Comparison of ENCODE assay signal across 4 cellular contexts in genomic region chr5:14920121-14920520, GRCh38.
TF ChIP-seq lines count a peak whose summit lies in the region.

No MANE protein-coding gene starts in this region.

TF ChIP-seq in SK-N-SH, 30 proteins besides CTCF, POLR2A, EP300 and RAD21 (continues in another document):
- TF ChIP-seq RCOR1 (IDR thresholded peaks at IDR 0.05; ENCODE audit: low read length) (no peak), TEAD4 (IDR thresholded peaks at IDR 0.05; ENCODE audit: borderline replicate concordance, insufficient read depth) (no peak), CHD2 (IDR thresholded peaks at IDR 0.05; ENCODE audit: low read length, partially characterized antibody) (no peak), SMC3 (IDR thresholded peaks at IDR 0.05; ENCODE audit: low read depth, low read length) (no peak), NFIC (IDR thresholded peaks at IDR 0.05; ENCODE audit: borderline replicate concordance) (no peak), REST (IDR thresholded peaks at IDR 0.05; ENCODE audit: low read depth, low read length) (no peak), MXI1 (IDR thresholded peaks at IDR 0.05; ENCODE audit: low read depth, low read length) (no peak), RXRA (IDR thresholded peaks at IDR 0.05; ENCODE audit: borderline replicate concordance, low read depth) (no peak), PBX3 (IDR thresholded peaks at IDR 0.05) (no peak), SIN3A (IDR thresholded peaks at IDR 0.05; ENCODE audit: borderline replicate concordance, low read depth, low read length) (no peak)

TF ChIP-seq in SK-N-SH treated with all-trans-retinoic acid at 6 μM for 48 hours, 23 proteins besides CTCF, POLR2A, EP300 and RAD21 (continues in another document):
- TF ChIP-seq POU6F1 (CRISPR knock-in tag; IDR thresholded peaks at IDR 0.05; ENCODE audit: borderline replicate concordance, low read depth) (no peak), PATZ1 (CRISPR knock-in tag; IDR thresholded peaks at IDR 0.05; ENCODE audit: borderline replicate concordance) (no peak), TOX (CRISPR knock-in tag; IDR thresholded peaks at IDR 0.05; ENCODE audit: borderline replicate concordance) (no peak), SNAI2 (CRISPR knock-in tag; IDR thresholded peaks at IDR 0.05) (no peak), ZFP3 (CRISPR knock-in tag; IDR thresholded peaks at IDR 0.05) (no peak), ZNF8 (CRISPR knock-in tag; IDR thresholded peaks at IDR 0.05) (no peak), ZNF70 (CRISPR knock-in tag; IDR thresholded peaks at IDR 0.05) (no peak), ZC3H10 (CRISPR knock-in tag; IDR thresholded peaks at IDR 0.05) (no peak), CSDC2 (CRISPR knock-in tag; IDR thresholded peaks at IDR 0.05) (no peak), RARB (CRISPR knock-in tag; IDR thresholded peaks at IDR 0.05) (no peak), ESRRG (CRISPR knock-in tag; IDR thresholded peaks at IDR 0.05) (no peak)

TF ChIP-seq in IMR-90, 13 proteins besides CTCF, POLR2A, EP300 and RAD21:
- TF ChIP-seq, protein P1, sequence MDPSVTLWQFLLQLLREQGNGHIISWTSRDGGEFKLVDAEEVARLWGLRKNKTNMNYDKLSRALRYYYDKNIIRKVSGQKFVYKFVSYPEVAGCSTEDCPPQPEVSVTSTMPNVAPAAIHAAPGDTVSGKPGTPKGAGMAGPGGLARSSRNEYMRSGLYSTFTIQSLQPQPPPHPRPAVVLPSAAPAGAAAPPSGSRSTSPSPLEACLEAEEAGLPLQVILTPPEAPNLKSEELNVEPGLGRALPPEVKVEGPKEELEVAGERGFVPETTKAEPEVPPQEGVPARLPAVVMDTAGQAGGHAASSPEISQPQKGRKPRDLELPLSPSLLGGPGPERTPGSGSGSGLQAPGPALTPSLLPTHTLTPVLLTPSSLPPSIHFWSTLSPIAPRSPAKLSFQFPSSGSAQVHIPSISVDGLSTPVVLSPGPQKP (IDR thresholded peaks at IDR 0.05; ENCODE audit: borderline replicate concordance, low read depth, low read length): no peak
- TF ChIP-seq MAZ (IDR thresholded peaks at IDR 0.05; ENCODE audit: borderline replicate concordance, low read depth, low read length) (no peak), SMC3 (IDR thresholded peaks at IDR 0.05; ENCODE audit: low read depth, low read length) (no peak), FOS (IDR thresholded peaks at IDR 0.05; ENCODE audit: low read depth, low read length) (no peak), CHD1 (IDR thresholded peaks at IDR 0.05; ENCODE audit: low read depth, low read length) (no peak), RCOR1 (IDR thresholded peaks at IDR 0.05; ENCODE audit: insufficient replicate concordance, low read length) (no peak), NFE2L2 (IDR thresholded peaks at IDR 0.05; ENCODE audit: low read depth, low read length) (no peak), MXI1 (IDR thresholded peaks at IDR 0.05; ENCODE audit: borderline replicate concordance, low read depth, low read length) (no peak), MAFK (IDR thresholded peaks at IDR 0.05; ENCODE audit: low read depth, low read length) (no peak), USF2 (IDR thresholded peaks at IDR 0.05; ENCODE audit: low read depth, low read length) (no peak), BHLHE40 (IDR thresholded peaks at IDR 0.05; ENCODE audit: low read depth, low read length) (no peak), RFX5 (IDR thresholded peaks at IDR 0.05; ENCODE audit: low read depth, low read length) (no peak), CEBPB (IDR thresholded peaks at IDR 0.05; ENCODE audit: low read depth, low read length) (no peak)

TF ChIP-seq in GM12891, 5 proteins besides CTCF, POLR2A, EP300 and RAD21:
- TF ChIP-seq SPI1 (IDR thresholded peaks at IDR 0.05; ENCODE audit: low read depth, low read length): no peak
- TF ChIP-seq TAF1 (IDR thresholded peaks at IDR 0.05; ENCODE audit: low read depth, low read length): no peak
- TF ChIP-seq POLR2AphosphoS5 (IDR thresholded peaks at IDR 0.05; ENCODE audit: low read depth, low read length): no peak
- TF ChIP-seq PAX5 (IDR thresholded peaks at IDR 0.05; ENCODE audit: insufficient read depth, low read length, severe bottlenecking): no peak
- no peak for TF ChIP-seq POU2F2 (IDR thresholded peaks at IDR 0.05; ENCODE audit: low read depth, low read length)
